In the genomic region with DNA sequence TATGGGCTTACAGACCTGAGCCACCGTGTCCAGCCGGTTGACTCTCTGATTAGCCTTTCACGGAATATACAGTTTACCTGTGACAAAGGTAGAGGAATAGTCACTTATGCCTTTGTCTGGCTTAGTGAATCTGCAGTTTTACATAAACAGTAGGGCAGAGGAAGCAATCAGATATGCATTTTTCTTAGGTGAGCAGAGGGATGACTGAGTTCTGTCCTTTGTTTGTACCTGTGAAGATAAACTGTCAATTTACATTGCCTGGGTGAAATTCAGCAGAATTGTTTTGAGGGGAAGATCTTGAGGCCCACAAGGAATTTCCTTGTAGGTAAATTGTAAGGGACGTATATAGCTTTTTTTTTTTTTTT, we compare ENCODE assay signal across 9 cellular contexts. TPM values are rescaled to one million over a fixed set of nuclear protein-coding genes. Genes with fewer than 3 reads are reported as not detected.
DNase-seq lines count a peak whose midpoint lies in the region; ATAC-seq, FAIRE-seq and TF ChIP-seq lines count a peak whose summit lies in the region.
"Had no signal": no experiment of that assay in that cellular context is flagged by ENCODE, and none has a peak within 500 bp of the region (broad histone marks: within the 10 kb centered on the region; RNA-seq: fewer than 3 reads in every experiment).

No MANE protein-coding gene starts in this region.

- H3K4me1 ChIP-seq in heart right ventricle = peaks cover 0 to 73% (median 14%) of the 10 kb centered on the region in 9 donors

- H3K4me3 ChIP-seq in heart right ventricle = no peak overlapping the region

- H3K9me3 ChIP-seq in heart right ventricle = no peaks in the 10 kb centered on the region

- 97 to 99% methylated on average over 4 of the region's 4 CpGs for WGBS in heart right ventricle, 2 donors

- peak overlapping the region in 1 of 10 donors; percentile 86 for H3K27ac ChIP-seq in heart right ventricle

- H3K36me3 ChIP-seq in heart right ventricle = peaks cover 4 to 66% (median 20%) of the 10 kb centered on the region in 9 donors

- peak overlapping the region; percentile 9 for H3K4me3 Mint-ChIP-seq in dendritic cell treated with granulocyte-macrophage colony-stimulating factor and Interleukin-4, amounts not matched to agents 40 ng/mL and 50 ng/mL, for 4 days
- peak overlapping the region; percentile 64 for H3K4me3 Mint-ChIP-seq in stimulated activated effector memory CD8-positive, alpha-beta T cell treated with anti-CD3 and anti-CD28 coated beads, Interleukin-12 subunit alpha, Interleukin-12 subunit beta, amount 100 ng/mL, for 72 hours

- no peak for TF ChIP-seq CTCF in heart right ventricle (IDR thresholded peaks at IDR 0.05)

- ATAC-seq in stimulated activated effector memory CD8-positive, alpha-beta T cell treated with anti-CD3 and anti-CD28 coated beads, Interleukin-12 subunit alpha, Interleukin-12 subunit beta, amount 100 ng/mL, for 72 hours = no peak
- ATAC-seq in heart right ventricle = no peak

- H3K27ac Mint-ChIP-seq in dendritic cell treated with granulocyte-macrophage colony-stimulating factor and Interleukin-4, amounts not matched to agents 40 ng/mL and 50 ng/mL, for 4 days = peak overlapping the region; percentile 93
- peak overlapping the region; percentile 97 for H3K27ac Mint-ChIP-seq in stimulated activated effector memory CD8-positive, alpha-beta T cell treated with anti-CD3 and anti-CD28 coated beads, Interleukin-12 subunit alpha, Interleukin-12 subunit beta, amount 100 ng/mL, for 72 hours

- no peaks in the 10 kb centered on the region for H3K27me3 ChIP-seq in heart right ventricle

- H3K9me3 Mint-ChIP-seq in dendritic cell treated with granulocyte-macrophage colony-stimulating factor and Interleukin-4, amounts not matched to agents 40 ng/mL and 50 ng/mL, for 4 days = no peaks in the 10 kb centered on the region
- no peaks in the 10 kb centered on the region for H3K9me3 Mint-ChIP-seq in stimulated activated effector memory CD8-positive, alpha-beta T cell treated with anti-CD3 and anti-CD28 coated beads, Interleukin-12 subunit alpha, Interleukin-12 subunit beta, amount 100 ng/mL, for 72 hours

- intact Hi-C loops in dendritic cell treated with granulocyte-macrophage colony-stimulating factor and Interleukin-4, amounts not matched to agents 40 ng/mL and 50 ng/mL, for 4 days (cut with micrococcal nuclease) = no loop called here
- intact Hi-C loops in heart right ventricle (cut with DNase I) = no loop called here

- FAIRE-seq in GM18507 (lab: Jason Lieb, UNC) = peak; percentile 31

- H3K36me3 Mint-ChIP-seq in dendritic cell treated with granulocyte-macrophage colony-stimulating factor and Interleukin-4, amounts not matched to agents 40 ng/mL and 50 ng/mL, for 4 days (ENCODE audit: low read depth) = peaks cover 81% of the 10 kb centered on the region
- peaks cover 100% of the 10 kb centered on the region for H3K36me3 Mint-ChIP-seq in stimulated activated effector memory CD8-positive, alpha-beta T cell treated with anti-CD3 and anti-CD28 coated beads, Interleukin-12 subunit alpha, Interleukin-12 subunit beta, amount 100 ng/mL, for 72 hours

- no peaks in the 10 kb centered on the region for H3K27me3 Mint-ChIP-seq in dendritic cell treated with granulocyte-macrophage colony-stimulating factor and Interleukin-4, amounts not matched to agents 40 ng/mL and 50 ng/mL, for 4 days

- H3K4me1 Mint-ChIP-seq in dendritic cell treated with granulocyte-macrophage colony-stimulating factor and Interleukin-4, amounts not matched to agents 40 ng/mL and 50 ng/mL, for 4 days (ENCODE audit: low read depth) = peaks cover 66% of the 10 kb centered on the region
- H3K4me1 Mint-ChIP-seq in stimulated activated effector memory CD8-positive, alpha-beta T cell treated with anti-CD3 and anti-CD28 coated beads, Interleukin-12 subunit alpha, Interleukin-12 subunit beta, amount 100 ng/mL, for 72 hours = peaks cover 76% of the 10 kb centered on the region

- DNase-seq in GM18507 (ENCODE audit: extremely low spot score, insufficient read length, low read depth) (no peak), OCI-M1 (lab: John Stamatoyannopoulos, UW) (peak; percentile 52), heart right ventricle (no peak)
- no peak for DNase-seq in stimulated activated effector memory CD8-positive, alpha-beta T cell treated with anti-CD3 and anti-CD28 coated beads, Interleukin-12 subunit alpha, Interleukin-12 subunit beta, amount 100 ng/mL, for 72 hours (ENCODE audit: low spot score in 2 of 2)
- DNase-seq in activated CD4-positive, CD25-positive, alpha-beta regulatory T cell (lab: John Stamatoyannopoulos, UW) = no peak
- no peak for DNase-seq in stimulated activated naive CD4-positive, alpha-beta T cell (lab: John Stamatoyannopoulos, UW)
- DNase-seq: kidney glomerular epithelial cell, NCI-H524 had no signal

RNA-seq across cellular contexts. Expression of a gene that starts 10.8 kb away (rescaled TPM):
- total RNA-seq in heart right ventricle = 10 to 100 TPM in 4 of 10 donors, 1 to 10 TPM in 6; 6.7 to 19.0 (median 9.1) TPM
- 1 to 10 TPM; 2.2 to 4.6 TPM for polyA plus RNA-seq in heart right ventricle
